In the genomic region with DNA sequence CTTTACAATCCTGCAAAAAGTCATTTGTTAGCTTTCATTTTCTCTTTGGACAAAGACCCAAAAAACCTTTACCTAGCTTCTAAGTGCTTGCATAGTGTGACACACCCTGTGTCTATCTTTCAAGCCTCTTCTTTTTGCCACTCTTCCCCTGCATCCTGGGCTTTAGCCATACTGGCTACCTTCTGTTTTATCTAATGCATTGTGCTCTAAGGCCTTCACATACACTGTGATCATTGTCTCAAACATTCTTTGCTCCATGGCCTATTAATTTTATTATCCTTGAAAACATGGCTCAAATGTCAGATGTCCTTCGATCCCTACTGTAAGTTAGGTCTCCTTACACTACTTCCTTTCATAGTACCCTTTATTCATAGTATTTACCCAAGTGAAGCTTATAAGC, we compare ENCODE assay signal across 28 cellular contexts.
DNase-seq lines count a peak whose midpoint lies in the region; ATAC-seq, FAIRE-seq and TF ChIP-seq lines count a peak whose summit lies in the region.
"Had no signal": no experiment of that assay in that cellular context is flagged by ENCODE, and none has a peak within 500 bp of the region (broad histone marks: within the 10 kb centered on the region; RNA-seq: fewer than 3 reads in every experiment).

No MANE protein-coding gene starts in this region.

- POLR2A ChIA-PET in CD4-positive, alpha-beta T cell (lab: Charles Lee): no interaction called here

- no peaks in the 10 kb centered on the region for H3K79me2 ChIP-seq in astrocyte (ENCODE audit: insufficient read depth, low read length)
- no peaks in the 10 kb centered on the region for H3K79me2 ChIP-seq in smooth muscle cell (ENCODE audit: low read depth)

- H3K27ac Mint-ChIP-seq in astrocyte (ENCODE audit: unreplicated experiment): peak overlapping the region; percentile 90
- H3K27ac Mint-ChIP-seq in CD4-positive, alpha-beta T cell: no peak overlapping the region
- H3K27ac Mint-ChIP-seq: activated naive CD4-positive, alpha-beta T cell treated with anti-CD3 and anti-CD28 coated beads, Interleukin-2, amount 10 ng/mL, durations not matched to agents 7 days and 5 days; CD4-positive, CD25-positive, alpha-beta regulatory T cell; stimulated activated effector memory CD8-positive, alpha-beta T cell treated with anti-CD3 and anti-CD28 coated beads, Interleukin-12 subunit alpha, Interleukin-12 subunit beta, amount 100 ng/mL, for 72 hours had no signal

- H3K4me1 Mint-ChIP-seq in astrocyte (ENCODE audit: low read depth, unreplicated experiment): peaks cover 25% of the 10 kb centered on the region
- no peaks in the 10 kb centered on the region for H3K4me1 Mint-ChIP-seq in CD4-positive, alpha-beta T cell (ENCODE audit: low read depth)

- intact Hi-C loops in CD4-positive, alpha-beta T cell (cut with DNase I, micrococcal nuclease): no loop called here

- H3K9me3 ChIP-seq in astrocyte (ENCODE audit: insufficient read depth, low read depth, low read length) (no peaks in the 10 kb centered on the region), mesodermal cell (ENCODE audit: control insufficient read depth, low read length) (no peaks in the 10 kb centered on the region), smooth muscle cell (replicated peaks; ENCODE audit: low read depth) (no peaks in the 10 kb centered on the region)
- no peaks in the 10 kb centered on the region for H3K9me3 ChIP-seq in CD4-positive, alpha-beta T cell (ENCODE audit: control insufficient read depth, low read length)
- H3K9me3 ChIP-seq: breast epithelium, psoas muscle, sigmoid colon, transverse colon had no signal

- no peak overlapping the region for H2AFZ ChIP-seq in astrocyte (ENCODE audit: low read depth, low read length)
- no peak overlapping the region for H2AFZ ChIP-seq in smooth muscle cell (ENCODE audit: low read depth)

- peak overlapping the region; percentile 51 for H3K4me2 ChIP-seq in astrocyte (ENCODE audit: low read length)
- H3K4me2 ChIP-seq in smooth muscle cell: peak overlapping the region; percentile 61

- FAIRE-seq in astrocyte (lab: Jason Lieb, UNC): no peak
- FAIRE-seq: colon, GM12878 had no signal

- WGBS in mesodermal cell (ENCODE audit: insufficient coverage in 2 of 2), 2 experiments: 100% methylated on average over 1 of the region's 1 CpG; no CpG with 5 or more reads in 1 of the 2 experiments
- WGBS in smooth muscle cell (ENCODE audit: low lambda C conversion rate): 96% methylated on average over 1 of the region's 1 CpG

- ATAC-seq in CD4-positive, alpha-beta T cell (ENCODE audit: poor library complexity): no peak
- ATAC-seq: activated CD4-positive, CD25-positive, alpha-beta regulatory T cell treated with anti-CD3 and anti-CD28 coated beads, Interleukin-2, amount 50 U/mL, for 24 hours; GM12878; left cardiac atrium; psoas muscle; stimulated activated effector memory CD8-positive, alpha-beta T cell treated with anti-CD3 and anti-CD28 coated beads, Interleukin-12 subunit alpha, Interleukin-12 subunit beta, amount 100 ng/mL, for 72 hours had no signal

- peaks cover 28% of the 10 kb centered on the region for H3K36me3 ChIP-seq in astrocyte (ENCODE audit: insufficient read depth, low read length)
- peaks cover 62% of the 10 kb centered on the region for H3K36me3 ChIP-seq in mesodermal cell (ENCODE audit: control insufficient read depth, insufficient read depth, low read length)
- H3K36me3 ChIP-seq in smooth muscle cell (ENCODE audit: low read depth): peaks cover 8% of the 10 kb centered on the region

- H4K20me1 ChIP-seq in astrocyte (ENCODE audit: insufficient read depth, low read length) (no peaks in the 10 kb centered on the region), smooth muscle cell (ENCODE audit: low read depth) (no peaks in the 10 kb centered on the region)

- TF ChIP-seq CTCF in astrocyte (IDR thresholded peaks at IDR 0.05; ENCODE audit: insufficient read depth, low read depth, low read length) (no peak), smooth muscle cell (IDR thresholded peaks at IDR 0.05; ENCODE audit: borderline replicate concordance, insufficient read depth, poor library complexity, severe bottlenecking) (no peak)
- no peak for TF ChIP-seq CTCF in CD4-positive, alpha-beta T cell (IDR thresholded peaks at IDR 0.05)

- H3K27ac ChIP-seq in astrocyte (ENCODE audit: low read depth, low read length) (peak overlapping the region; percentile 41), mesodermal cell (ENCODE audit: low read depth, low read length, severe bottlenecking) (peak overlapping the region; percentile 77), smooth muscle cell (ENCODE audit: low read depth) (peak overlapping the region; percentile 85)
- H3K27ac ChIP-seq in CD4-positive, alpha-beta T cell (ENCODE audit: low read depth, low read length): no peak overlapping the region
- H3K27ac ChIP-seq: breast epithelium, psoas muscle, sigmoid colon, transverse colon had no signal

- H3K4me3 ChIP-seq in astrocyte (ENCODE audit: insufficient read depth, low read depth, low read length) (no peak overlapping the region), mesodermal cell (ENCODE audit: extremely low read depth, insufficient read depth, low read length, poor library complexity, severe bottlenecking) (no peak overlapping the region), smooth muscle cell (no peak overlapping the region)
- H3K4me3 ChIP-seq: breast epithelium, GM12878, psoas muscle, sigmoid colon, transverse colon had no signal

- H3K9me3 Mint-ChIP-seq in astrocyte (ENCODE audit: unreplicated experiment): no peaks in the 10 kb centered on the region
- H3K9me3 Mint-ChIP-seq in CD4-positive, alpha-beta T cell: no peaks in the 10 kb centered on the region
- H3K9me3 Mint-ChIP-seq: activated naive CD4-positive, alpha-beta T cell treated with anti-CD3 and anti-CD28 coated beads, Interleukin-2, amount 10 ng/mL, durations not matched to agents 7 days and 5 days; CD4-positive, CD25-positive, alpha-beta regulatory T cell; immature natural killer cell; stimulated activated effector memory CD8-positive, alpha-beta T cell treated with anti-CD3 and anti-CD28 coated beads, Interleukin-12 subunit alpha, Interleukin-12 subunit beta, amount 100 ng/mL, for 72 hours had no signal

- CTCF ChIA-PET in CD4-positive, alpha-beta T cell (lab: Charles Lee): interaction anchor here (1.0 to 1.7 kb wide), 3 partner anchors 11 to 14 kb away, joined by 3 to 5 read pairs (median 3); no protein-coding TSS in a partner anchor

- peaks cover 8% of the 10 kb centered on the region for H3F3A ChIP-seq in smooth muscle cell (ENCODE audit: low read depth)

- H3K4me1 ChIP-seq in astrocyte (ENCODE audit: insufficient read depth, low read length) (peaks cover 11% of the 10 kb centered on the region), mesodermal cell (ENCODE audit: control insufficient read depth, insufficient read depth, low read length, poor library complexity, severe bottlenecking) (peaks cover 14% of the 10 kb centered on the region), smooth muscle cell (ENCODE audit: low read depth) (peaks cover 8% of the 10 kb centered on the region)
- H3K4me1 ChIP-seq: breast epithelium, psoas muscle, sigmoid colon, transverse colon had no signal

- H3K9ac ChIP-seq in astrocyte (ENCODE audit: low read length): no peak overlapping the region
- H3K9ac ChIP-seq in smooth muscle cell (ENCODE audit: low read depth): no peak overlapping the region

- H3K36me3 Mint-ChIP-seq in astrocyte (ENCODE audit: low read depth, unreplicated experiment): peaks cover 11% of the 10 kb centered on the region
- peaks cover 90% of the 10 kb centered on the region for H3K36me3 Mint-ChIP-seq in CD4-positive, alpha-beta T cell (ENCODE audit: low read depth)

- no peaks in the 10 kb centered on the region for H3K27me3 Mint-ChIP-seq in astrocyte (ENCODE audit: low read depth, unreplicated experiment)
- H3K27me3 Mint-ChIP-seq in CD4-positive, alpha-beta T cell: no peaks in the 10 kb centered on the region
- H3K27me3 Mint-ChIP-seq: activated naive CD4-positive, alpha-beta T cell treated with anti-CD3 and anti-CD28 coated beads, Interleukin-2, amount 10 ng/mL, durations not matched to agents 7 days and 5 days; CD4-positive, CD25-positive, alpha-beta regulatory T cell had no signal

- DNase-seq in NCI-H526 (lab: John Stamatoyannopoulos, UW) (peak; percentile 4 to 39), NCI-H526 treated with DMSO at 0.1 percent for 48 hours (lab: John Stamatoyannopoulos, UW) (no peak), astrocyte (ENCODE audit: low read depth) (no peak), smooth muscle cell (lab: John Stamatoyannopoulos, UW; ENCODE audit: unreplicated experiment) (no peak), NCI-H345 (lab: John Stamatoyannopoulos, UW) (no peak), A172 (ENCODE audit: low spot score) (no peak)
- DNase-seq in CD4-positive, alpha-beta T cell: no peak
- DNase-seq: activated CD4-positive, alpha-beta T cell treated with anti-CD3 and anti-CD28 coated beads, Interleukin-2, amount 50 U/mL, for 4 hours; activated naive CD4-positive, alpha-beta T cell treated with anti-CD3 and anti-CD28 coated beads, Interleukin-2, amount 10 ng/mL, durations not matched to agents 7 days and 5 days; CD4-positive, CD25-positive, alpha-beta regulatory T cell; DMS 273 treated with DMSO at 0.1 percent for 48 hours; immature natural killer cell; KG1; left cardiac atrium; NCI-H1105 treated with DMSO at 0.1 percent for 48 hours; NCI-H1930; NCI-H524 treated with DMSO at 0.1 percent for 48 hours; NK-92 treated with Interleukin-12 subunit alpha and Interleukin-12 subunit beta, amount 100 ng/mL, for 24 hours; psoas muscle; sigmoid colon; stimulated activated CD4-positive, alpha-beta T cell treated with anti-CD3 and anti-CD28 coated beads, Interleukin-4, amount 100 ng/mL, for 4 hours; transverse colon had no signal

- no peak overlapping the region for H3K4me3 Mint-ChIP-seq in astrocyte (ENCODE audit: unreplicated experiment)
- H3K4me3 Mint-ChIP-seq in CD4-positive, alpha-beta T cell: no peak overlapping the region
- H3K4me3 Mint-ChIP-seq: activated naive CD4-positive, alpha-beta T cell treated with anti-CD3 and anti-CD28 coated beads, Interleukin-2, amount 10 ng/mL, durations not matched to agents 7 days and 5 days; CD4-positive, CD25-positive, alpha-beta regulatory T cell; stimulated activated effector memory CD8-positive, alpha-beta T cell treated with anti-CD3 and anti-CD28 coated beads, Interleukin-12 subunit alpha, Interleukin-12 subunit beta, amount 100 ng/mL, for 72 hours had no signal

- no peaks in the 10 kb centered on the region for H3K27me3 ChIP-seq in astrocyte (ENCODE audit: insufficient read depth, low read length)
- H3K27me3 ChIP-seq in smooth muscle cell (ENCODE audit: low read depth): no peaks in the 10 kb centered on the region
- no peaks in the 10 kb centered on the region for H3K27me3 ChIP-seq in CD4-positive, alpha-beta T cell (ENCODE audit: control insufficient read depth, insufficient read depth, low read length)
- H3K27me3 ChIP-seq: breast epithelium, sigmoid colon, transverse colon had no signal

Comparison
In these comparisons a context has a peak if more than half of its experiments do, and no peak if none do; other contexts are left out.
1. DNase-seq: peak in NCI-H526 (2 of 2); none in NCI-H526 treated with DMSO at 0.1 percent for 48 hours (single experiment), astrocyte (single experiment), smooth muscle cell (single experiment), CD4-positive, alpha-beta T cell (0 of 10), NCI-H345 (single experiment) and A172 (single experiment).